8 cellular contexts compared by ENCODE assay signal in genomic region chr3:194003128-194004057, GRCh38.
A peak's percentile ranks its signal among the peaks of the same experiment; 100 is the strongest.
DNase-seq lines count a peak whose midpoint lies in the region; ATAC-seq and TF ChIP-seq lines count a peak whose summit lies in the region.

No MANE protein-coding gene starts in this region.

- no peak overlapping the region for H3K4me3 Mint-ChIP-seq in activated CD4-positive, alpha-beta T cell treated with anti-CD3 and anti-CD28 coated beads for 36 hours
- H3K4me3 Mint-ChIP-seq in activated B cell treated with CpG ODN at 0.5 μM for 24 hours, result peak overlapping the region; percentile 76

- H3K9me3 Mint-ChIP-seq in activated CD4-positive, alpha-beta T cell treated with anti-CD3 and anti-CD28 coated beads for 36 hours (ENCODE audit: low read depth), result no peaks in the 10 kb centered on the region
- no peaks in the 10 kb centered on the region for H3K9me3 Mint-ChIP-seq in activated B cell treated with CpG ODN at 0.5 μM for 24 hours

- ATAC-seq in activated CD4-positive, alpha-beta T cell treated with anti-CD3 and anti-CD28 coated beads for 36 hours, result peak; percentile 94
- peak; percentile 71 for ATAC-seq in HG02610 (IDR thresholded peaks at IDR 0.05; ENCODE audit: unreplicated experiment)
- peak; percentile 94 for ATAC-seq in activated B cell treated with CpG ODN at 0.5 μM for 24 hours (ENCODE audit: low read depth)

- peak overlapping the region; percentile 25 to 66 (median 43) for H3K4me3 ChIP-seq in esophagus squamous epithelium
- H3K4me3 ChIP-seq in mucosa of rectum (ENCODE audit: low read length in 2 of 2), result peak overlapping the region; percentile 63 to 70

- peaks cover 9% of the 10 kb centered on the region for H3K4me1 Mint-ChIP-seq in activated CD4-positive, alpha-beta T cell treated with anti-CD3 and anti-CD28 coated beads for 36 hours
- peaks cover 40% of the 10 kb centered on the region for H3K4me1 Mint-ChIP-seq in activated B cell treated with CpG ODN at 0.5 μM for 24 hours

- H3K27ac ChIP-seq in esophagus squamous epithelium (peak overlapping the region; percentile 79 to 94 (median 90)), mucosa of rectum (ENCODE audit: low read depth in 2 of 2, low read length in 2 of 2) (peak overlapping the region; percentile 89 to 94)

- peaks cover 0 to 8% (median 0%) of the 10 kb centered on the region in 4 donors for H3K27me3 ChIP-seq in esophagus squamous epithelium
- H3K27me3 ChIP-seq in mucosa of rectum (ENCODE audit: control insufficient read depth in 2 of 2, insufficient read depth in 2 of 2, low read length in 2 of 2), result no peaks in the 10 kb centered on the region

- H3K27me3 Mint-ChIP-seq in activated CD4-positive, alpha-beta T cell treated with anti-CD3 and anti-CD28 coated beads for 36 hours, result peaks cover 20% of the 10 kb centered on the region
- peaks cover 6% of the 10 kb centered on the region for H3K27me3 Mint-ChIP-seq in activated B cell treated with CpG ODN at 0.5 μM for 24 hours

- 8 to 18% methylated on average over 19 to 33 of the region's 57 CpGs for WGBS in esophagus squamous epithelium, 2 donors

- H3K9me3 ChIP-seq in esophagus squamous epithelium (no peaks in the 10 kb centered on the region), mucosa of rectum (ENCODE audit: control insufficient read depth in 2 of 2, low read length in 2 of 2) (no peaks in the 10 kb centered on the region)

- no peaks in the 10 kb centered on the region for H3K36me3 Mint-ChIP-seq in activated CD4-positive, alpha-beta T cell treated with anti-CD3 and anti-CD28 coated beads for 36 hours (ENCODE audit: low read depth)
- no peaks in the 10 kb centered on the region for H3K36me3 Mint-ChIP-seq in activated B cell treated with CpG ODN at 0.5 μM for 24 hours (ENCODE audit: low read depth)

- intact Hi-C loops in activated CD4-positive, alpha-beta T cell treated with anti-CD3 and anti-CD28 coated beads for 36 hours (cut with DNase I, micrococcal nuclease), result no loop called here
- intact Hi-C loops in activated B cell treated with CpG ODN at 0.5 μM for 24 hours (cut with micrococcal nuclease), result loop anchor here (1.0 to 2.0 kb wide), 7 partner anchors 32 to 215 kb away; no protein-coding TSS in a partner anchor
- intact Hi-C loops in esophagus squamous epithelium (cut with DNase I), result no loop called here

- DNase-seq in activated CD4-positive, alpha-beta T cell treated with anti-CD3 and anti-CD28 coated beads for 36 hours, result peak; percentile 71
- no peak for DNase-seq in activated CD4-positive, alpha-beta T cell treated with anti-CD3 and anti-CD28 coated beads, Interleukin-2, amount 50 U/mL, for 1 hour
- DNase-seq in NCI-H146 (lab: John Stamatoyannopoulos, UW) (peak; percentile 95), activated B cell treated with CpG ODN at 0.5 μM for 24 hours (peak; percentile 70), esophagus squamous epithelium (lab: John Stamatoyannopoulos, UW) (peak; percentile 43), stromal cell of bone marrow (ENCODE audit: low read depth) (peak; percentile 92)

- no peak for TF ChIP-seq CTCF in activated B cell treated with CpG ODN at 0.5 μM for 24 hours (IDR thresholded peaks at IDR 0.05)
- TF ChIP-seq CTCF in esophagus squamous epithelium (IDR thresholded peaks at IDR 0.05), result no peak

- H3K27ac Mint-ChIP-seq in activated CD4-positive, alpha-beta T cell treated with anti-CD3 and anti-CD28 coated beads for 36 hours, result no peak overlapping the region
- peak overlapping the region; percentile 65 for H3K27ac Mint-ChIP-seq in activated B cell treated with CpG ODN at 0.5 μM for 24 hours

- H3K36me3 ChIP-seq in esophagus squamous epithelium (no peaks in the 10 kb centered on the region), mucosa of rectum (ENCODE audit: control insufficient read depth in 2 of 2, insufficient read depth in 2 of 2, low read length in 2 of 2) (no peaks in the 10 kb centered on the region)

- CTCF ChIA-PET in activated CD4-positive, alpha-beta T cell treated with anti-CD3 and anti-CD28 coated beads for 36 hours (lab: Charles Lee), result interaction anchor here (0.7 to 1.3 kb wide), 3 partner anchors 32 to 312 kb away, joined by 3 to 4 read pairs (median 3); no protein-coding TSS in a partner anchor
- CTCF ChIA-PET in activated B cell treated with CpG ODN at 0.5 μM for 24 hours (lab: Charles Lee), result interaction anchor here (0.6 to 1.7 kb wide), 3 partner anchors 100 to 135 kb away, joined by 3 to 9 read pairs (median 4); no protein-coding TSS in a partner anchor

- TF ChIP-seq POLR2A in esophagus squamous epithelium (IDR thresholded peaks at IDR 0.05), result no peak

- peak overlapping the region; percentile 61 to 66 for H3K9ac ChIP-seq in mucosa of rectum (ENCODE audit: low read depth in 1 of 2, low read length in 2 of 2)

- H3K4me1 ChIP-seq in esophagus squamous epithelium (peaks cover 16 to 44% (median 29%) of the 10 kb centered on the region in 3 donors), mucosa of rectum (ENCODE audit: control insufficient read depth in 2 of 2, insufficient read depth in 2 of 2, low read length in 2 of 2) (peaks cover 21 to 34% of the 10 kb centered on the region in 2 donors)

- POLR2A ChIA-PET in activated CD4-positive, alpha-beta T cell treated with anti-CD3 and anti-CD28 coated beads for 36 hours (lab: Charles Lee), result no interaction called here
- POLR2A ChIA-PET in activated B cell treated with CpG ODN at 0.5 μM for 24 hours (lab: Charles Lee), result interaction anchor here (0.8 to 2.2 kb wide), 13 partner anchors 11 to 306 kb away, joined by 3 to 20 read pairs (median 5); partner anchors contain the start of gene HES1
